Comparison of ENCODE assay signal across 2 cellular contexts in the genomic region with DNA sequence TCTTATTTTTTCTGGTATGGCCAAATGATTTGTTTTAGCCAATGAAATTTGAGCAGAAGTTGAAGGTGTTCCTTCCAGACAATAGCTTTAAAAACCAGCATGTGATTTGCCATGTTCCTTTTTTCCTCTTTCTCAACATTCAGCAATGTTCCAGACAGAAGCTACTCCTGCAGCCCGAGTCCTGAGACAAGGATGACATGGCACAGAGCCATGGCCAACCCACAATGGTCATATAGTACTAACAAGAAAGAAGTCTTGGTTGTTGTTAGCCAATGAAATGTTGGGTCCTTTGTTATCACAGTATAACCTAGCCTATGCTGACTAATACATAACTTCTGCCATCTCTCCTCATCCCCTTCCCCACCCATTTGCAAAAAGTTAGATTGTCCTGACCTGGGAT.
TF ChIP-seq lines count a peak whose summit lies in the region.

No MANE protein-coding gene starts in this region.

TF ChIP-seq in endothelial cell of umbilical vein, 7 proteins besides CTCF, POLR2A, EP300 and RAD21 (continued from another document):
- TF ChIP-seq MYC (IDR thresholded peaks at IDR 0.05; ENCODE audit: low read depth, low read length) (no peak), EZH2 (IDR thresholded peaks at IDR 0.05; ENCODE audit: borderline replicate concordance, low read depth, low read length, severe bottlenecking) (no peak), JUN (IDR thresholded peaks at IDR 0.05; ENCODE audit: borderline replicate concordance, insufficient read depth, insufficient read length, low read depth) (no peak)

TF ChIP-seq in GM23338, 12 proteins besides CTCF, POLR2A, EP300 and RAD21 (continued from another document):
- TF ChIP-seq, protein P1, sequence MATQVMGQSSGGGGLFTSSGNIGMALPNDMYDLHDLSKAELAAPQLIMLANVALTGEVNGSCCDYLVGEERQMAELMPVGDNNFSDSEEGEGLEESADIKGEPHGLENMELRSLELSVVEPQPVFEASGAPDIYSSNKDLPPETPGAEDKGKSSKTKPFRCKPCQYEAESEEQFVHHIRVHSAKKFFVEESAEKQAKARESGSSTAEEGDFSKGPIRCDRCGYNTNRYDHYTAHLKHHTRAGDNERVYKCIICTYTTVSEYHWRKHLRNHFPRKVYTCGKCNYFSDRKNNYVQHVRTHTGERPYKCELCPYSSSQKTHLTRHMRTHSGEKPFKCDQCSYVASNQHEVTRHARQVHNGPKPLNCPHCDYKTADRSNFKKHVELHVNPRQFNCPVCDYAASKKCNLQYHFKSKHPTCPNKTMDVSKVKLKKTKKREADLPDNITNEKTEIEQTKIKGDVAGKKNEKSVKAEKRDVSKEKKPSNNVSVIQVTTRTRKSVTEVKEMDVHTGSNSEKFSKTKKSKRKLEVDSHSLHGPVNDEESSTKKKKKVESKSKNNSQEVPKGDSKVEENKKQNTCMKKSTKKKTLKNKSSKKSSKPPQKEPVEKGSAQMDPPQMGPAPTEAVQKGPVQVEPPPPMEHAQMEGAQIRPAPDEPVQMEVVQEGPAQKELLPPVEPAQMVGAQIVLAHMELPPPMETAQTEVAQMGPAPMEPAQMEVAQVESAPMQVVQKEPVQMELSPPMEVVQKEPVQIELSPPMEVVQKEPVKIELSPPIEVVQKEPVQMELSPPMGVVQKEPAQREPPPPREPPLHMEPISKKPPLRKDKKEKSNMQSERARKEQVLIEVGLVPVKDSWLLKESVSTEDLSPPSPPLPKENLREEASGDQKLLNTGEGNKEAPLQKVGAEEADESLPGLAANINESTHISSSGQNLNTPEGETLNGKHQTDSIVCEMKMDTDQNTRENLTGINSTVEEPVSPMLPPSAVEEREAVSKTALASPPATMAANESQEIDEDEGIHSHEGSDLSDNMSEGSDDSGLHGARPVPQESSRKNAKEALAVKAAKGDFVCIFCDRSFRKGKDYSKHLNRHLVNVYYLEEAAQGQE (IDR thresholded peaks at IDR 0.05; ENCODE audit: unreplicated experiment), result no peak
- TF ChIP-seq CREB1 (CRISPR knock-in tag; IDR thresholded peaks at IDR 0.05; ENCODE audit: low read depth) (no peak), ZNF114 (CRISPR knock-in tag; IDR thresholded peaks at IDR 0.05) (no peak), NANOG (IDR thresholded peaks at IDR 0.05; ENCODE audit: borderline replicate concordance) (no peak)
TF ChIP-seq in GM23338: peak in this region for 0.
